ENCODE assay signal across 30 cellular contexts in the genomic region with DNA sequence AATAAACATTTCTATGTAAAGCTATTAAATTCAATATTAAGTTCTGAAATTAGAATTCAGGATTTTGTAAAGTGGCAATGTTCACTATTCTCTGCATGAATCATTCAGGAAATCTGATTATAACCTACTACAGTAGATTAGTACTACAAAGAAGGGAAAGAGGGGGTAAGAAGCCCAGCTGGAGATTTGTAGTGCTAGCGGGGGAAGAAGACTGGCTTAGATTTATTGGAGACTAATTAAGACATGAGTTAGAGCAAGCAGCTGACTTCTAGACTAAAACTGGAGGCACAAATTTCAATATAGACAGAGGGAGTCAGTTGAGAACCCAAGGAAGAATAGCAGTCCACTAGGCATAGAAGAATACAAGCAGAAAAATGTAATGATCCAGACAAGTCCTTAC.
"Had no signal": no experiment of that assay in that cellular context is flagged by ENCODE, and none has a peak within 500 bp of the region (broad histone marks: within the 10 kb centered on the region; RNA-seq: fewer than 3 reads in every experiment).

No MANE protein-coding gene starts in this region.

- H3K27me3 ChIP-seq: ascending aorta, brain microvascular endothelial cell, esophagus muscularis mucosa, foreskin keratinocyte, gastrocnemius medialis, heart left ventricle had no signal

- H3K9me3 ChIP-seq: ascending aorta, esophagus muscularis mucosa, gastrocnemius medialis, heart left ventricle had no signal

- DNase-seq: activated CD4-positive, alpha-beta memory T cell treated with anti-CD3 and anti-CD28 coated beads for 36 hours; activated CD4-positive, alpha-beta T cell treated with anti-CD3 and anti-CD28 coated beads for 36 hours; activated CD4-positive, alpha-beta T cell treated with anti-CD3 and anti-CD28 coated beads, Interleukin-2, amount 10 ng/mL, durations not matched to agents 24 days and 14 days; activated CD4-positive, CD25-positive, alpha-beta regulatory T cell; activated CD4-positive, CD25-positive, alpha-beta regulatory T cell treated with anti-CD3 and anti-CD28 coated beads, Interleukin-2, amount 50 U/mL, for 72 hours; activated CD8-positive, alpha-beta memory T cell treated with anti-CD3 and anti-CD28 coated beads, Interleukin-2, amount 10 ng/mL, durations not matched to agents 7 days and 5 days; activated CD8-positive, alpha-beta memory T cell treated with anti-CD3 and anti-CD28 coated beads, Interleukin-2, amount 50 U/mL, for 48 hours; activated CD8-positive, alpha-beta T cell treated with anti-CD3 and anti-CD28 coated beads, Interleukin-2, amount 10 ng/mL, durations not matched to agents 7 days and 5 days; activated gamma-delta T cell; activated naive CD4-positive, alpha-beta T cell; activated naive CD4-positive, alpha-beta T cell treated with anti-CD3 and anti-CD28 coated beads, Interleukin-2, amount 10 ng/mL, durations not matched to agents 7 days and 5 days; activated naive CD8-positive, alpha-beta T cell treated with anti-CD3 and anti-CD28 coated beads, Interleukin-2, amount 10 ng/mL, durations not matched to agents 7 days and 5 days; activated T-cell treated with anti-CD3 and anti-CD28 coated beads for 4 hours; activated T-cell treated with anti-CD3 and anti-CD28 coated beads, Interleukin-2, amount 50 U/mL, for 24 hours; activated T-cell treated with anti-CD3 and anti-CD28 coated beads, Interleukin-2, amount 50 U/mL, for 72 hours; brain microvascular endothelial cell; cortex of kidney; dermis blood vessel endothelial cell; effector CD4-positive, alpha-beta T cell; effector memory CD8-positive, alpha-beta T cell; erythroblast; foreskin keratinocyte; gastrocnemius medialis; glutamatergic neuron; heart left ventricle; T-helper 1 cell; T-helper 17 cell; T1000 had no signal

- H3K4me3 ChIP-seq: ascending aorta, esophagus muscularis mucosa, gastrocnemius medialis, heart left ventricle had no signal

- H3K4me1 ChIP-seq: ascending aorta, esophagus muscularis mucosa, foreskin keratinocyte, gastrocnemius medialis, heart left ventricle had no signal

- H3K27ac ChIP-seq: ascending aorta, brain microvascular endothelial cell, esophagus muscularis mucosa, foreskin keratinocyte, gastrocnemius medialis, heart left ventricle had no signal

- H3K36me3 ChIP-seq: ascending aorta, brain microvascular endothelial cell, esophagus muscularis mucosa, gastrocnemius medialis, heart left ventricle had no signal
